Comparison of ENCODE assay signal across 7 cellular contexts in the genomic region with DNA sequence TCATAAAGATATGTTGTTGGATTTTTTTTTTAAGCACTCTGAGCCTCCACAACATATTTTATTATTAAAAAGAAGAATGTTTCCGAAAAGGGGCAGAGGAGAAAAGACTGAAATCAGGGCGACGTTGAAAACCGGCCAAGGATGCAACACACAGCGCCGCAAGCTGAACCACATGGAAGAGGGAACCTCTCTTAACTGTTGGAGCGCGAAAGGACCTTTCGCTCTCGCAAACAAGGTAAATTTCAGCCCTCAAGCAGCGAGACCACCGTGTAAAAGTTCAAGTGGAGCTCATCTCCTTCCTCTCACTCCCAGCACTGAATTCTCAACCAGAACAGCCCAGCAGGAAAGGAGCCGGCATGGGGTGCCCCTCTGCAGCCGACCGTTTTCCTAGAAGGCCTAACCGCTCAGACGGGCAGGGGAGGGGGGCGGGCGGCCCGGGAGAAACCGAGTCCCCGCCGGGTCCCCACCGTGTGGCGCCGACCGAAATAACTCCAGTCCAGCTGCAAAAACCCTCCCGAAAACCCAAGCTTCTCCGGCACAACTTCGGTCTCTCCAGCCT. TPM values are rescaled to one million over a fixed set of nuclear protein-coding genes. Genes with fewer than 3 reads are reported as not detected.
A peak's percentile ranks its signal among the peaks of the same experiment; 100 is the strongest.
DNase-seq lines count a peak whose midpoint lies in the region; ATAC-seq and TF ChIP-seq lines count a peak whose summit lies in the region.

No MANE protein-coding gene starts in this region.

- DNase-seq in GM12864 (ENCODE audit: low read depth) (no peak), heart right ventricle (no peak), retinal pigment epithelial cell (ENCODE audit: low read depth) (no peak), kidney glomerular epithelial cell (lab: John Stamatoyannopoulos, UW) (no peak)
- no peak for DNase-seq in activated CD8-positive, alpha-beta T cell treated with anti-CD3 and anti-CD28 coated beads, Interleukin-2, amount 10 ng/mL, durations not matched to agents 7 days and 5 days

- H3K27me3 ChIP-seq in HUES64 (ENCODE audit: insufficient read depth, low read length): peaks cover 15% of the 10 kb centered on the region
- H3K27me3 ChIP-seq in heart right ventricle: peaks cover 0 to 46% (median 4%) of the 10 kb centered on the region in 7 donors

- H3K4me1 ChIP-seq in HUES64 (ENCODE audit: insufficient read depth, low read length): peaks cover 14% of the 10 kb centered on the region
- H3K4me1 ChIP-seq in heart right ventricle: peaks cover 0 to 23% (median 15%) of the 10 kb centered on the region in 9 donors

- ATAC-seq in GM21447 (IDR thresholded peaks at IDR 0.05; ENCODE audit: unreplicated experiment) (peak; percentile 24), heart right ventricle (peak; percentile 34 to 56 (median 48))
- ATAC-seq in activated CD8-positive, alpha-beta T cell treated with anti-CD3 and anti-CD28 coated beads, Interleukin-2, amount 10 ng/mL, durations not matched to agents 7 days and 5 days: no peak

- H3K36me3 Mint-ChIP-seq in activated CD8-positive, alpha-beta T cell treated with anti-CD3 and anti-CD28 coated beads, Interleukin-2, amount 10 ng/mL, durations not matched to agents 7 days and 5 days (ENCODE audit: low read depth): no peaks in the 10 kb centered on the region

- CTCF ChIA-PET in activated CD8-positive, alpha-beta T cell treated with anti-CD3 and anti-CD28 coated beads, Interleukin-2, amount 10 ng/mL, durations not matched to agents 7 days and 5 days (lab: Charles Lee): interaction anchor here (1.1 to 1.7 kb wide), 3 partner anchors 18 to 60 kb away, joined by 4 to 5 read pairs (median 4); no protein-coding TSS in a partner anchor

- peaks cover 57% of the 10 kb centered on the region for H3K27me3 Mint-ChIP-seq in activated CD8-positive, alpha-beta T cell treated with anti-CD3 and anti-CD28 coated beads, Interleukin-2, amount 10 ng/mL, durations not matched to agents 7 days and 5 days (ENCODE audit: low read depth)

- H3K4me3 ChIP-seq in GM12864 (ENCODE audit: low read depth, low read length): peak overlapping the region; percentile 61
- peak overlapping the region; percentile 90 for H3K4me3 ChIP-seq in HUES64 (ENCODE audit: low read length)
- peak overlapping the region; percentile 42 to 92 (median 76) for H3K4me3 ChIP-seq in heart right ventricle
- peak overlapping the region; percentile 73 for H3K4me3 ChIP-seq in retinal pigment epithelial cell (ENCODE audit: low read length)

- POLR2A ChIA-PET in activated CD8-positive, alpha-beta T cell treated with anti-CD3 and anti-CD28 coated beads, Interleukin-2, amount 10 ng/mL, durations not matched to agents 7 days and 5 days (lab: Charles Lee): interaction anchor here (0.6 to 1.2 kb wide), 3 partner anchors 40 to 62 kb away, joined by 3 to 4 read pairs (median 4); no protein-coding TSS in a partner anchor

- H3K9me3 ChIP-seq in HUES64 (ENCODE audit: insufficient read depth, low read depth, low read length): no peaks in the 10 kb centered on the region
- no peaks in the 10 kb centered on the region for H3K9me3 ChIP-seq in heart right ventricle

- peak overlapping the region; percentile 85 for H3K27ac ChIP-seq in HUES64 (ENCODE audit: low read depth, low read length)
- peak overlapping the region in 5 of 10 donors; percentile 24 to 49 (median 33) for H3K27ac ChIP-seq in heart right ventricle

- WGBS in HUES64: 0% methylated on average over 30 of the region's 30 CpGs
- WGBS in heart right ventricle, 2 donors: 0 to 1% methylated on average over 27 to 30 of the region's 30 CpGs

- peak overlapping the region; percentile 82 for H3K4me3 Mint-ChIP-seq in activated CD8-positive, alpha-beta T cell treated with anti-CD3 and anti-CD28 coated beads, Interleukin-2, amount 10 ng/mL, durations not matched to agents 7 days and 5 days

- H3K9me3 Mint-ChIP-seq in activated CD8-positive, alpha-beta T cell treated with anti-CD3 and anti-CD28 coated beads, Interleukin-2, amount 10 ng/mL, durations not matched to agents 7 days and 5 days (ENCODE audit: insufficient read depth): no peaks in the 10 kb centered on the region

- peak overlapping the region; percentile 87 for H3K9ac ChIP-seq in HUES64 (ENCODE audit: low read depth, low read length)

- H3K36me3 ChIP-seq in HUES64 (ENCODE audit: insufficient read depth, low read length): peaks cover under 1% of the 10 kb centered on the region; the same call in 1 of the 2 replicates
- no peaks in the 10 kb centered on the region for H3K36me3 ChIP-seq in heart right ventricle

- intact Hi-C loops in heart right ventricle (cut with DNase I): loop anchor here in 2 of 10 donors (5.0 kb wide), 1 partner anchor 61 kb away; the partner anchor contains the start of gene NDUFAF4 (in 2 of the 2)

- peak overlapping the region; percentile 60 for H3K27ac Mint-ChIP-seq in activated CD8-positive, alpha-beta T cell treated with anti-CD3 and anti-CD28 coated beads, Interleukin-2, amount 10 ng/mL, durations not matched to agents 7 days and 5 days

- H3K4me1 Mint-ChIP-seq in activated CD8-positive, alpha-beta T cell treated with anti-CD3 and anti-CD28 coated beads, Interleukin-2, amount 10 ng/mL, durations not matched to agents 7 days and 5 days (ENCODE audit: low read depth): peaks cover 22% of the 10 kb centered on the region

- TF ChIP-seq CTCF in GM12864 (IDR thresholded peaks at IDR 0.05; ENCODE audit: low read depth, low read length, missing control alignments) (no peak), heart right ventricle (IDR thresholded peaks at IDR 0.05) (no peak), retinal pigment epithelial cell (conservative IDR thresholded peaks at IDR 0.05; ENCODE audit: low read depth, low read length) (no peak)

RNA-seq across cellular contexts. Expression of gene GPR63, which starts 0.6 kb away (rescaled TPM):
- polyA plus RNA-seq in HUES64 (2013, experiment 1 of 2): 4.9 TPM
- 5.0 TPM for polyA plus RNA-seq in HUES64 (2013, experiment 2 of 2)
- total RNA-seq in activated CD8-positive, alpha-beta T cell treated with anti-CD3 and anti-CD28 coated beads, Interleukin-2, amount 10 ng/mL, durations not matched to agents 7 days and 5 days: 1 to 10 TPM; 1.2 to 1.6 TPM
- 1 to 10 TPM in 5 of 10 donors, under 1 TPM in 5; 0.15 to 2.5 (median 1.2) TPM for total RNA-seq in heart right ventricle
- under 1 TPM; 0.06 to 0.44 TPM for polyA plus RNA-seq in heart right ventricle
